Comparison of ENCODE assay signal across 13 cellular contexts in the genomic region with DNA sequence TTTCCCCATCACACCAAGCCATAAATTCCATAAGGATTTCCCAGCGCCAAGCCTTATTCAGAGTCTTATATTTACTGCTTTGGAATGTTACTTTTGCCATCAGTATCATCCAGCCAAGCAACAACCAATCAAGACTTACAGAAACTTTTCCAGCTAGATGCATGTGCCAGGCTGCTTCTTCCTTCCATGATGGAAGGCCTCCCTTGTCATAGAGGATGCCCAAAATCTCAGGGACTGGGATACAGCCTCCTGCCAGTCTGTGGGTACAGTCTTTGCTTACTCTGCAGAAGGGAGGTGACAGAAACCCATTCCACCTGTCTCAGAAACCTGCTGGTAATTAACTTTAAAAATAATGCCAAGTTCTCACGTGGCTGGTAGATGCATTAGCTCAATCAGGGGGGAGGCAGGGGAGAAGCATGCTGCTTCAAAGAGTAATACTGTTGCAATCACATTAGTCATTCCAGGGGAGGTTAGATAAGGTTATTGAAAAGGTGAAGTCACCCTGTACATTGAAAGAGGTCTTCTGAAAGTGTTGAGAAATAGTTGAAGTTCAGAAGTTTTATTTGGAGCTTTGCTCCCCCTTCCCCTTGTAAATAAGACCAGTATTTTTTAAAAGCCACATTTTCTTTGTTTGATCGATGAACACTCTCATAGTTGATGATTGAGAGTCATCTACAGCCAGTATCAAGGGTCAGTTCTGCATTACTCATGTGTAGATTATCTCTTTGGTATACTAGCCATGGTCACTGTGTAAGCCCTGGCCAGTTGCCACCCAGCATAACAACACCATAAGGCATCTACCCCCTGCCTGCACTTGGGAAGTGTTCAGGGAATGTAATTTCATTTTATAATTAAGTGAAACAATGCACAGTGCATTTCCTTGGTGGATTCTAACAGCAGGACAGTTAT. TPM values are rescaled to one million over a fixed set of nuclear protein-coding genes. Genes with fewer than 3 reads are reported as not detected.
DNase-seq lines count a peak whose midpoint lies in the region; ATAC-seq and TF ChIP-seq lines count a peak whose summit lies in the region.
"Had no signal": no experiment of that assay in that cellular context is flagged by ENCODE, and none has a peak within 500 bp of the region (broad histone marks: within the 10 kb centered on the region; RNA-seq: fewer than 3 reads in every experiment).

No MANE protein-coding gene starts in this region.

- H3K27ac Mint-ChIP-seq in WTC11 (no peak overlapping the region), immature natural killer cell (no peak overlapping the region), GM23338 (no peak overlapping the region)

- CTCF ChIA-PET in WTC11 (lab: Charles Lee), result no interaction called here

- no peak overlapping the region for H3K4me2 ChIP-seq in GM23338

- peak; percentile 36 for DNase-seq in HCEC 1CT
- no peak for DNase-seq in WTC11 (ENCODE audit: low spot score)
- DNase-seq in fibroblast of the aortic adventitia (ENCODE audit: low read depth), result peak; percentile 62
- DNase-seq in germinal center (ENCODE audit: low spot score), result no peak
- no peak for DNase-seq in immature natural killer cell
- DNase-seq in GM23338 (ENCODE audit: low spot score), result no peak
- DNase-seq: activated CD4-positive, alpha-beta T cell treated with anti-CD3 and anti-CD28 coated beads, Interleukin-2, amount 50 U/mL, for 4 hours; CD4-positive, CD25-positive, alpha-beta regulatory T cell; NCI-H1694; SJCRH30 had no signal

- no peaks in the 10 kb centered on the region for H3F3A ChIP-seq in GM23338 (replicated peaks; ENCODE audit: low read depth)

- H3K4me3 Mint-ChIP-seq in WTC11 (no peak overlapping the region), immature natural killer cell (no peak overlapping the region), GM23338 (no peak overlapping the region)

- POLR2A ChIA-PET in WTC11 (lab: Charles Lee), result no interaction called here

- H3K79me2 ChIP-seq in GM23338 (replicated peaks; ENCODE audit: insufficient read depth), result no peaks in the 10 kb centered on the region

- H3K27me3 Mint-ChIP-seq in WTC11 (ENCODE audit: low read depth), result no peaks in the 10 kb centered on the region; the same call in 1 of the 2 replicates
- no peaks in the 10 kb centered on the region for H3K27me3 Mint-ChIP-seq in immature natural killer cell (ENCODE audit: low read depth in 3 of 3)
- peaks cover 2% of the 10 kb centered on the region for H3K27me3 Mint-ChIP-seq in GM23338 (ENCODE audit: insufficient read depth, low read depth, poor library complexity)
- H3K27me3 Mint-ChIP-seq: CD4-positive, CD25-positive, alpha-beta regulatory T cell had no signal

- H3K4me1 ChIP-seq in rectal smooth muscle tissue (ENCODE audit: control insufficient read depth, insufficient read depth, low read length), result peaks cover 58% of the 10 kb centered on the region
- H3K4me1 ChIP-seq in GM23338 (ENCODE audit: insufficient read depth), result no peaks in the 10 kb centered on the region
- H3K4me1 ChIP-seq: SJCRH30 had no signal

- H3K36me3 ChIP-seq in rectal smooth muscle tissue (ENCODE audit: control insufficient read depth, insufficient read depth, low read length) (no peaks in the 10 kb centered on the region), GM23338 (ENCODE audit: insufficient read depth) (no peaks in the 10 kb centered on the region)
- H3K36me3 ChIP-seq: SJCRH30 had no signal

- H3K9me2 ChIP-seq in GM23338 (ENCODE audit: insufficient read depth), result peaks cover 5% of the 10 kb centered on the region; the same call in 1 of the 2 replicates

- no peak overlapping the region for H2AFZ ChIP-seq in GM23338

- no peaks in the 10 kb centered on the region for H3K27me3 ChIP-seq in rectal smooth muscle tissue (ENCODE audit: control insufficient read depth, insufficient read depth, low read length)
- H3K27me3 ChIP-seq in GM23338 (ENCODE audit: insufficient read depth), result no peaks in the 10 kb centered on the region
- H3K27me3 ChIP-seq: SJCRH30 had no signal

- H3K36me3 Mint-ChIP-seq in WTC11, result no peaks in the 10 kb centered on the region
- peaks cover 0 to 3% (median 0%) of the 10 kb centered on the region in 3 donors for H3K36me3 Mint-ChIP-seq in immature natural killer cell
- H3K36me3 Mint-ChIP-seq in GM23338 (ENCODE audit: low read depth), result no peaks in the 10 kb centered on the region
- H3K36me3 Mint-ChIP-seq: CD4-positive, CD25-positive, alpha-beta regulatory T cell had no signal

- no peak overlapping the region for H3K4me3 ChIP-seq in fibroblast of the aortic adventitia (ENCODE audit: low read depth, low read length)
- H3K4me3 ChIP-seq in rectal smooth muscle tissue (ENCODE audit: low read length), result peak overlapping the region; percentile 47
- H3K4me3 ChIP-seq in GM23338, result no peak overlapping the region
- H3K4me3 ChIP-seq: GM12878, SJCRH30 had no signal

- no peak for ATAC-seq in WTC11
- ATAC-seq in GM21367 (IDR thresholded peaks at IDR 0.05; ENCODE audit: unreplicated experiment), result no peak
- no peak for ATAC-seq in GM23338
- ATAC-seq: GM12878 had no signal

- no peak overlapping the region for H3K9ac ChIP-seq in rectal smooth muscle tissue (ENCODE audit: low read length)

- peaks cover 13% of the 10 kb centered on the region for H3K4me1 Mint-ChIP-seq in WTC11
- no peaks in the 10 kb centered on the region for H3K4me1 Mint-ChIP-seq in immature natural killer cell
- no peaks in the 10 kb centered on the region for H3K4me1 Mint-ChIP-seq in GM23338

- H3K9me3 Mint-ChIP-seq in WTC11, result peaks cover 23% of the 10 kb centered on the region
- H3K9me3 Mint-ChIP-seq in immature natural killer cell, result no peaks in the 10 kb centered on the region
- H3K9me3 Mint-ChIP-seq in GM23338, result no peaks in the 10 kb centered on the region
- H3K9me3 Mint-ChIP-seq: CD4-positive, CD25-positive, alpha-beta regulatory T cell had no signal

- peak overlapping the region; percentile 90 for H3K27ac ChIP-seq in rectal smooth muscle tissue (ENCODE audit: low read depth, low read length)
- H3K27ac ChIP-seq in GM23338 (ENCODE audit: low read depth), result no peak overlapping the region
- H3K27ac ChIP-seq: SJCRH30 had no signal

- no peaks in the 10 kb centered on the region for H4K20me1 ChIP-seq in GM23338 (replicated peaks; ENCODE audit: insufficient read depth)

- no peak for TF ChIP-seq CTCF in WTC11 (IDR thresholded peaks at IDR 0.05)
- no peak for TF ChIP-seq CTCF in fibroblast of the aortic adventitia (IDR thresholded peaks at IDR 0.05; ENCODE audit: insufficient read depth, low read length)
- no peak for TF ChIP-seq CTCF in GM23338 (conservative IDR thresholded peaks at IDR 0.05; ENCODE audit: low read depth in 2 of 2)

TF ChIP-seq in WTC11, 78 proteins besides CTCF, POLR2A, EP300 and RAD21:
- TF ChIP-seq ZNF121 (CRISPR knock-in tag; IDR thresholded peaks at IDR 0.05) (no peak), OVOL2 (CRISPR knock-in tag; IDR thresholded peaks at IDR 0.05; ENCODE audit: borderline replicate concordance) (no peak), GABPB1 (CRISPR knock-in tag; IDR thresholded peaks at IDR 0.05) (peak; percentile 96), TP53 (CRISPR knock-in tag; IDR thresholded peaks at IDR 0.05) (no peak)

TF ChIP-seq in GM23338, 12 proteins besides CTCF, POLR2A, EP300 and RAD21 (continues in another document):
- TF ChIP-seq ZNF114 (CRISPR knock-in tag; IDR thresholded peaks at IDR 0.05) (no peak), POLR2AphosphoS5 (IDR thresholded peaks at IDR 0.05; ENCODE audit: low read depth) (no peak), EZH2 (IDR thresholded peaks at IDR 0.05; ENCODE audit: low read depth, unreplicated experiment) (no peak), STAT1 (IDR thresholded peaks at IDR 0.05; ENCODE audit: unreplicated experiment) (no peak)

RNA-seq across cellular contexts. Expression of gene HLF, which starts 22.2 kb away (rescaled TPM):
- 0.30 to 0.34 TPM (median 0.31 TPM) in 3 replicates for total RNA-seq in WTC11 (2021)
- 4.4 TPM in 1 of 2 replicates, not detected in the other for total RNA-seq in fibroblast of the aortic adventitia (ENCODE audit: low replicate concordance)
- polyA plus RNA-seq in immature natural killer cell, result not detected
- 0.28 and 0.35 TPM in 2 replicates for total RNA-seq in GM23338 (2014; rRNA removed; shearing (Covaris generic))
- 0.07 TPM in 1 of 2 replicates, not detected in the other for polyA plus RNA-seq in GM23338 (2016; fragmentation: Nextera tagmentation; extraction: Ambion mirVana)

Comparison
In these comparisons a context has a peak if more than half of its experiments do, and no peak if none do; other contexts are left out.
1. DNase-seq: peak in HCEC 1CT (single experiment) and fibroblast of the aortic adventitia (single experiment); none in WTC11 (single experiment), germinal center (single experiment), immature natural killer cell (0 of 3) and GM23338 (single experiment).